In genomic region chr9:136437839-136438547, GRCh38 we compare ENCODE assay signal across 8 cellular contexts. TPM values are rescaled to one million over a fixed set of nuclear protein-coding genes. Genes with fewer than 3 reads are reported as not detected.
DNase-seq lines count a peak whose midpoint lies in the region; ATAC-seq and TF ChIP-seq lines count a peak whose summit lies in the region.

No MANE protein-coding gene starts in this region.

- H3K27me3 Mint-ChIP-seq in activated T-cell treated with anti-CD3 and anti-CD28 coated beads, Interleukin-2, amount 50 U/mL, for 24 hours = no peaks in the 10 kb centered on the region
- H3K27me3 Mint-ChIP-seq in activated naive CD8-positive, alpha-beta T cell treated with anti-CD3 and anti-CD28 coated beads, Interleukin-2, amount 10 ng/mL, durations not matched to agents 7 days and 5 days = no peaks in the 10 kb centered on the region

- intact Hi-C loops in thyroid gland (cut with DNase I) = loop anchor here (5.0 kb wide), 1 partner anchor 36 kb away; the partner anchor contains the start of gene SNAPC4

- WGBS in thyroid gland, 2 donors = 55 to 61% methylated on average over 34 to 37 of the region's 37 CpGs

- TF ChIP-seq CTCF in kidney epithelial cell (IDR thresholded peaks at IDR 0.05; ENCODE audit: insufficient read depth, low read length, poor library complexity, severe bottlenecking) (no peak), thyroid gland (IDR thresholded peaks at IDR 0.05) (no peak)

- peak overlapping the region; percentile 83 for H3K4me3 ChIP-seq in kidney epithelial cell (ENCODE audit: low read depth, low read length)
- H3K4me3 ChIP-seq in thyroid gland (replicated peaks in 1 of 3) = peak overlapping the region in 2 of 3 donors; percentile 61 to 92

- H3K4me3 Mint-ChIP-seq in activated T-cell treated with anti-CD3 and anti-CD28 coated beads, Interleukin-2, amount 50 U/mL, for 24 hours = peak overlapping the region; percentile 87
- peak overlapping the region; percentile 83 for H3K4me3 Mint-ChIP-seq in activated naive CD8-positive, alpha-beta T cell treated with anti-CD3 and anti-CD28 coated beads, Interleukin-2, amount 10 ng/mL, durations not matched to agents 7 days and 5 days

- H3K9me3 ChIP-seq in thyroid gland = no peaks in the 10 kb centered on the region

- H3K27me3 ChIP-seq in kidney epithelial cell (ENCODE audit: control insufficient read depth, insufficient read depth, low read length) (no peaks in the 10 kb centered on the region), thyroid gland (no peaks in the 10 kb centered on the region)

- peaks cover 60% of the 10 kb centered on the region for H3K36me3 Mint-ChIP-seq in activated T-cell treated with anti-CD3 and anti-CD28 coated beads, Interleukin-2, amount 50 U/mL, for 24 hours (ENCODE audit: low read depth)
- H3K36me3 Mint-ChIP-seq in activated naive CD8-positive, alpha-beta T cell treated with anti-CD3 and anti-CD28 coated beads, Interleukin-2, amount 10 ng/mL, durations not matched to agents 7 days and 5 days = no peaks in the 10 kb centered on the region

- no peak for DNase-seq in activated T-cell treated with anti-CD3 and anti-CD28 coated beads, Interleukin-2, amount 50 U/mL, for 24 hours
- DNase-seq in activated T-cell treated with anti-CD3 and anti-CD28 coated beads for 4 hours (no peak), kidney epithelial cell (ENCODE audit: low read depth) (no peak), thyroid gland (no peak), dedifferentiated amniotic fluid mesenchymal stem cell (ENCODE audit: extremely low spot score) (no peak), AG20443 (ENCODE audit: low spot score) (no peak)
- no peak for DNase-seq in activated naive CD8-positive, alpha-beta T cell treated with anti-CD3 and anti-CD28 coated beads, Interleukin-2, amount 10 ng/mL, durations not matched to agents 7 days and 5 days

- POLR2A ChIA-PET in activated naive CD8-positive, alpha-beta T cell treated with anti-CD3 and anti-CD28 coated beads, Interleukin-2, amount 10 ng/mL, durations not matched to agents 7 days and 5 days (lab: Charles Lee) = interaction anchor here (1.0 to 1.4 kb wide), 4 partner anchors 24 to 75 kb away, joined by 3 to 9 read pairs (median 4); no protein-coding TSS in a partner anchor

- no peak for TF ChIP-seq POLR2A in thyroid gland (IDR thresholded peaks at IDR 0.05)

- H3K4me1 ChIP-seq in thyroid gland = peaks cover 17 to 25% of the 10 kb centered on the region in 2 donors

- H3K36me3 ChIP-seq in kidney epithelial cell (ENCODE audit: control insufficient read depth, insufficient read depth, low read length) (peaks cover 4% of the 10 kb centered on the region), thyroid gland (peaks cover 4 to 17% of the 10 kb centered on the region in 2 donors)

- peaks cover 33% of the 10 kb centered on the region for H3K4me1 Mint-ChIP-seq in activated T-cell treated with anti-CD3 and anti-CD28 coated beads, Interleukin-2, amount 50 U/mL, for 24 hours (ENCODE audit: low read depth)
- peaks cover 21% of the 10 kb centered on the region for H3K4me1 Mint-ChIP-seq in activated naive CD8-positive, alpha-beta T cell treated with anti-CD3 and anti-CD28 coated beads, Interleukin-2, amount 10 ng/mL, durations not matched to agents 7 days and 5 days

- H3K27ac ChIP-seq in thyroid gland = no peak overlapping the region

- peak overlapping the region; percentile 80 for H3K27ac Mint-ChIP-seq in activated T-cell treated with anti-CD3 and anti-CD28 coated beads, Interleukin-2, amount 50 U/mL, for 24 hours
- H3K27ac Mint-ChIP-seq in activated naive CD8-positive, alpha-beta T cell treated with anti-CD3 and anti-CD28 coated beads, Interleukin-2, amount 10 ng/mL, durations not matched to agents 7 days and 5 days = peak overlapping the region; percentile 69

- H3K9me3 Mint-ChIP-seq in activated T-cell treated with anti-CD3 and anti-CD28 coated beads, Interleukin-2, amount 50 U/mL, for 24 hours = no peaks in the 10 kb centered on the region
- no peaks in the 10 kb centered on the region for H3K9me3 Mint-ChIP-seq in activated naive CD8-positive, alpha-beta T cell treated with anti-CD3 and anti-CD28 coated beads, Interleukin-2, amount 10 ng/mL, durations not matched to agents 7 days and 5 days

- no peak for ATAC-seq in activated naive CD8-positive, alpha-beta T cell treated with anti-CD3 and anti-CD28 coated beads, Interleukin-2, amount 10 ng/mL, durations not matched to agents 7 days and 5 days (ENCODE audit: low read depth)
- ATAC-seq in HG02571 (IDR thresholded peaks at IDR 0.05; ENCODE audit: unreplicated experiment) = no peak

RNA-seq across cellular contexts. Expression of gene INPP5E, which starts 1.7 kb away (rescaled TPM):
- total RNA-seq in activated naive CD8-positive, alpha-beta T cell treated with anti-CD3 and anti-CD28 coated beads, Interleukin-2, amount 10 ng/mL, durations not matched to agents 7 days and 5 days = 10 to 100 TPM; 22.8 to 23.0 TPM
- total RNA-seq in kidney epithelial cell (14.5 and 20.6 TPM in 2 replicates), thyroid gland (10 to 100 TPM; 10.2 to 21.3 (median 13.4) TPM)

RNA-seq across cellular contexts. Expression of gene PMPCA, which starts 27.5 kb away (rescaled TPM):
- total RNA-seq in activated naive CD8-positive, alpha-beta T cell treated with anti-CD3 and anti-CD28 coated beads, Interleukin-2, amount 10 ng/mL, durations not matched to agents 7 days and 5 days = 10 to 100 TPM; 60.6 to 65.6 TPM
- total RNA-seq in kidney epithelial cell (49.9 and 50.5 TPM in 2 replicates), thyroid gland (10 to 100 TPM; 28.8 to 48.2 (median 39.0) TPM)

RNA-seq across cellular contexts. Expression of gene ENTR1, which starts 27.6 kb away (rescaled TPM):
- total RNA-seq in activated naive CD8-positive, alpha-beta T cell treated with anti-CD3 and anti-CD28 coated beads, Interleukin-2, amount 10 ng/mL, durations not matched to agents 7 days and 5 days = 10 to 100 TPM; 55.5 to 56.2 TPM
- total RNA-seq in kidney epithelial cell (65.7 and 71.4 TPM in 2 replicates), thyroid gland (10 to 100 TPM; 27.9 to 46.1 (median 33.9) TPM)

RNA-seq across cellular contexts. Expression of gene SNAPC4, which starts 38.0 kb away (rescaled TPM):
- total RNA-seq in activated naive CD8-positive, alpha-beta T cell treated with anti-CD3 and anti-CD28 coated beads, Interleukin-2, amount 10 ng/mL, durations not matched to agents 7 days and 5 days = 1 to 10 TPM; 9.6 to 9.9 TPM
- total RNA-seq in kidney epithelial cell (14.9 and 21.0 TPM in 2 replicates), thyroid gland (1 to 10 TPM; 7.0 to 8.0 (median 7.5) TPM)

RNA-seq across cellular contexts. Expression of gene SEC16A, which starts 44.8 kb away (rescaled TPM):
- total RNA-seq in activated naive CD8-positive, alpha-beta T cell treated with anti-CD3 and anti-CD28 coated beads, Interleukin-2, amount 10 ng/mL, durations not matched to agents 7 days and 5 days = 10 to 100 TPM; 88.0 to 90.2 TPM
- total RNA-seq in kidney epithelial cell (64.5 and 74.9 TPM in 2 replicates), thyroid gland (10 to 100 TPM; 47.7 to 73.8 (median 62.5) TPM)
